Comparison of ENCODE assay signal across 8 cellular contexts in the genomic region with DNA sequence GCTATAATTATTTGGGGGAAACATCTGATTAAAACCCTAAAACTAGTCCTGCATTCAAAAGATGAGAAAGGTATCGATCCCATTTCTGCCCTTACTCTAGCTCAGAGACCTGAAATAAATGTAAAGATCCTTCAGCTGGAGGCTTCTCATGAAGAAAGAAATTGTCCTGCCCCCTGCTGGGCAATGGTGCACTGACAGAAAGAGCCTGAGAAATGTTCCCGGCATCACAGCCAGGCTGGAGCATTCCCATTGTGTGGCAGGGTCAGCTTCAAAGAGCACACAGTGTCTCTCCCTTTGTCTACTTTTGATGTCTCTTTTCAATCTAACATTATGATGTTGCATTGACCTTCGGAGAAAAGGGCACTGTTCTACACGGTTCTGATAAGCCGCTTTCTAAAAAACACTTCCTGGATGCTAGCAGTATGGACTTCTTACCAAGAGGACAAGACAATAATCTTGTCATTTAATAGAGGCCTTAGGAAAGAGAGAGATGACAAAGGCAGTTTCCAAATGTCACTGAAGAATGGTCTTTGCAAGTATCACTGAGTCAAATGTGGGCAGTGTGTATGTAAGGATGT.
DNase-seq lines count a peak whose midpoint lies in the region; TF ChIP-seq lines count a peak whose summit lies in the region.

No MANE protein-coding gene starts in this region.

- no peaks in the 10 kb centered on the region for H3K4me1 ChIP-seq in thyroid gland

- H3K27ac ChIP-seq in thyroid gland, result no peak overlapping the region

- H3K9me3 ChIP-seq in thyroid gland, result no peaks in the 10 kb centered on the region

- H3K36me3 ChIP-seq in thyroid gland, result no peaks in the 10 kb centered on the region

- TF ChIP-seq POLR2A in thyroid gland (IDR thresholded peaks at IDR 0.05), result no peak

- DNase-seq in activated CD4-positive, alpha-beta T cell treated with anti-CD3 and anti-CD28 coated beads for 48 hours, result peak; percentile 18
- no peak for DNase-seq in activated CD4-positive, alpha-beta T cell treated with anti-CD3 and anti-CD28 coated beads for 1 hour
- peak; percentile 17 for DNase-seq in HuH-7 (ENCODE audit: low spot score)
- DNase-seq in astrocyte of the hippocampus (ENCODE audit: low read depth, low spot score), result peak; percentile 62
- DNase-seq in inferior parietal cortex (ENCODE audit: extremely low spot score), result peak; percentile 94
- peak; percentile 52 to 54 for DNase-seq in thyroid gland
- DNase-seq in NCI-H187 (lab: John Stamatoyannopoulos, UW), result no peak
- no peak for DNase-seq in activated effector memory CD4-positive, alpha-beta T cell treated with Interleukin-2 at 50 U/mL for 16 hours

- no peak overlapping the region for H3K4me3 ChIP-seq in thyroid gland (replicated peaks in 1 of 3)

- intact Hi-C loops in thyroid gland (cut with DNase I), result no loop called here

- whole genome bisulfite sequencing in thyroid gland, 2 donors, result 60 to 69% methylated on average over 5 of the region's 5 CpGs

- peak; percentile 21 to 68 (median 44) for TF ChIP-seq CTCF in thyroid gland (IDR thresholded peaks at IDR 0.05)

- H3K27me3 ChIP-seq in thyroid gland, result no peaks in the 10 kb centered on the region

Comparison
In these comparisons a context has a peak if more than half of its experiments do, and no peak if none do; other contexts are left out.
1. DNase-seq: peak in activated CD4-positive, alpha-beta T cell treated with anti-CD3 and anti-CD28 coated beads for 48 hours (single experiment), HuH-7 (single experiment), astrocyte of the hippocampus (single experiment), inferior parietal cortex (single experiment) and thyroid gland (2 of 2); none in activated CD4-positive, alpha-beta T cell treated with anti-CD3 and anti-CD28 coated beads for 1 hour (single experiment), NCI-H187 (0 of 2) and activated effector memory CD4-positive, alpha-beta T cell treated with Interleukin-2 at 50 U/mL for 16 hours (single experiment).